Comparison of ENCODE assay signal across 8 cellular contexts in genomic region chr3:69665026-69665739, GRCh38.
DNase-seq lines count a peak whose midpoint lies in the region; ATAC-seq and TF ChIP-seq lines count a peak whose summit lies in the region.

No MANE protein-coding gene starts in this region.

- TF ChIP-seq EP300 in suprapubic skin (IDR thresholded peaks at IDR 0.05) = no peak

- WGBS in right cardiac atrium = 14% methylated on average over 4 of the region's 4 CpGs
- WGBS in suprapubic skin = 19% methylated on average over 4 of the region's 4 CpGs

- H3K9me3 ChIP-seq in right cardiac atrium (ENCODE audit: control insufficient read depth, low read length) (no peaks in the 10 kb centered on the region), suprapubic skin (peaks cover 4% of the 10 kb centered on the region)

- no peak for TF ChIP-seq CTCF in suprapubic skin (IDR thresholded peaks at IDR 0.05)

- H3K4me3 ChIP-seq in right cardiac atrium (ENCODE audit: low read length) (no peak overlapping the region), suprapubic skin (no peak overlapping the region)

- DNase-seq in NCI-H82 (lab: John Stamatoyannopoulos, UW) (peak; percentile 48), NCI-H82 treated with DMSO at 0.1 percent for 48 hours (lab: John Stamatoyannopoulos, UW; ENCODE audit: unreplicated experiment) (no peak), right cardiac atrium (peak; percentile 35 to 60 (median 56)), suprapubic skin (ENCODE audit: low spot score in 2 of 2) (no peak), COLO668 (lab: John Stamatoyannopoulos, UW; ENCODE audit: unreplicated experiment) (no peak), hepatic stellate cell (ENCODE audit: low spot score) (no peak)

- intact Hi-C loops in right cardiac atrium (cut with DNase I) = loop anchor here in 3 of 4 donors (5.0 to 10.0 kb wide), 4 partner anchors 120 to 230 kb away; no protein-coding TSS in a partner anchor

- H3K27me3 ChIP-seq in right cardiac atrium (ENCODE audit: control insufficient read depth, insufficient read depth) (no peaks in the 10 kb centered on the region), suprapubic skin (no peaks in the 10 kb centered on the region)

- peak overlapping the region; percentile 25 for H3K27ac ChIP-seq in right cardiac atrium (ENCODE audit: low read length)
- peak overlapping the region; percentile 3 for H3K27ac ChIP-seq in suprapubic skin

- no peak for TF ChIP-seq POLR2A in suprapubic skin (IDR thresholded peaks at IDR 0.05)

- H3K4me1 ChIP-seq in right cardiac atrium (ENCODE audit: control insufficient read depth, insufficient read depth, low read length) = no peaks in the 10 kb centered on the region
- peaks cover 12% of the 10 kb centered on the region for H3K4me1 ChIP-seq in suprapubic skin

- ATAC-seq in SK-N-SH treated with all-trans-retinoic acid at 6 μM for 48 hours (no peak), right cardiac atrium (peak; percentile 91 to 96), HG03342 (IDR thresholded peaks at IDR 0.05; ENCODE audit: unreplicated experiment) (no peak)

- no peaks in the 10 kb centered on the region for H3K36me3 ChIP-seq in suprapubic skin

TF ChIP-seq in SK-N-SH treated with all-trans-retinoic acid at 6 μM for 48 hours, 23 proteins besides CTCF, POLR2A, EP300 and RAD21:
- TF ChIP-seq ISL1 (CRISPR knock-in tag; IDR thresholded peaks at IDR 0.05) (0 out of 2 replicates have a peak, but pooled peaks have one; percentile 12), ZNF70 (CRISPR knock-in tag; IDR thresholded peaks at IDR 0.05) (no peak)

Comparison
In these comparisons a context has a peak if more than half of its experiments do, and no peak if none do; other contexts are left out.
1. DNase-seq: peak in NCI-H82 (single experiment) and right cardiac atrium (3 of 3); none in NCI-H82 treated with DMSO at 0.1 percent for 48 hours (single experiment), suprapubic skin (0 of 2), COLO668 (single experiment) and hepatic stellate cell (single experiment).
2. ATAC-seq: peak in right cardiac atrium (2 of 2); none in SK-N-SH treated with all-trans-retinoic acid at 6 μM for 48 hours (single experiment) and HG03342 (single experiment).